13 cellular contexts compared by ENCODE assay signal in the genomic region with DNA sequence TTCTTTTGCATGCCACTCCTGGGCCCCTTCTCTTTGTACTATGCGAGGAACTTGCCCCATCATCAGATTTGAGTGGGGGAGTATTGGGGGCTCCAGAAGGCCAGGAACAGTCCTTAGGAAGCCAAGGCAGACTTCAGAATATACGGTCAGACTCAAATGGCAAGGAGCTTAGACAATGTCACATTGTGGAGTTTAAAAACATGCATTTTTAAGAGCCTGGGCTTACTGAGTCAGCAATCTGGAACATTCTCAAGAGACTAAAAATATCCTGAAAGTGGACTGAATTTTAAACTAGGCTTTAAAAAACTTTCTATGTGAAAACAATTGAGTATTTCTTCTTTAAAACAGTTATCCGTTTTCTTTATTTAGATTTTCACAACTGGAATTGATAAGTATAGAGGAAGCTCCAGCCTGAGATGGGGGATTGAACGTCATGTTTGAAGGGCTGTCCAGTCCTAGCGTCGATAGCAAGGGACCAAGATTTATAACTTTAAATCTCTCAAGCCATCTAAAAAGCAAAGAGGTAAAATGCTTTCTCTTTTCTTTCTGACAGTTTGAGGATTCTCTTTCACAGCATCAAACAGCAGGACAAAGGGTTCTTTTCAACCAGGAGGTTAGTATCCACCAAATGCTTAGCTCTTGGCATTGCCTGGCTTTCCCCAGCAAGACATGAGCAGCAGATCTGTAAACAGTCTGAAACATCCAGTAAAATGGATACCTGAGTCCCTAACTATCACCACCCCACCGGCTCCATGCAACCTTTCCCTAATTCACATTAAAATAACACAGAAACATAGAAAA. TPM values are rescaled to one million over a fixed set of nuclear protein-coding genes. Genes with fewer than 3 reads are reported as not detected.
A peak's percentile ranks its signal among the peaks of the same experiment; 100 is the strongest.
DNase-seq lines count a peak whose midpoint lies in the region; ATAC-seq and TF ChIP-seq lines count a peak whose summit lies in the region.
"Had no signal": no experiment of that assay in that cellular context is flagged by ENCODE, and none has a peak within 500 bp of the region (broad histone marks: within the 10 kb centered on the region; RNA-seq: fewer than 3 reads in every experiment).

No MANE protein-coding gene starts in this region.

- H3K36me3 ChIP-seq in Peyer's patch (peaks cover 0 to 6% (median 0%) of the 10 kb centered on the region in 3 donors), esophagus muscularis mucosa (peaks cover 0 to 12% (median 6%) of the 10 kb centered on the region in 4 donors), muscle layer of colon (ENCODE audit: insufficient read depth, low read length) (peaks cover 12% of the 10 kb centered on the region), OCI-LY7 (ENCODE audit: insufficient read depth, low read length) (no peaks in the 10 kb centered on the region)
- H3K36me3 ChIP-seq in CD8-positive, alpha-beta T cell (ENCODE audit: insufficient read depth, low read length) = peaks cover 6% of the 10 kb centered on the region

- intact Hi-C loops in esophagus muscularis mucosa (cut with DNase I) = no loop called here
- intact Hi-C loops in OCI-LY7 (cut with micrococcal nuclease; ENCODE audit: unreplicated experiment) = no loop called here
- intact Hi-C loops in CD8-positive, alpha-beta T cell (cut with DNase I, micrococcal nuclease) = no loop called here

- ATAC-seq in HG03342 (IDR thresholded peaks at IDR 0.05; ENCODE audit: unreplicated experiment) = no peak
- ATAC-seq in activated T-cell treated with anti-CD3 and anti-CD28 coated beads, Interleukin-2, amount 50 U/mL, for 4 hours = no peak
- no peak for ATAC-seq in CD8-positive, alpha-beta T cell

- H3K4me3 ChIP-seq in Peyer's patch (no peak overlapping the region), esophagus muscularis mucosa (no peak overlapping the region), muscle layer of colon (ENCODE audit: low read depth in 1 of 2, low read length in 2 of 2) (no peak overlapping the region), OCI-LY7 (ENCODE audit: low read depth, low read length, poor library complexity, severe bottlenecking) (no peak overlapping the region)
- H3K4me3 ChIP-seq in CD8-positive, alpha-beta T cell (ENCODE audit: low read depth, low read length) = no peak overlapping the region

- H3K4me2 ChIP-seq in OCI-LY7 (ENCODE audit: low read length) = no peak overlapping the region

- WGBS in esophagus muscularis mucosa = 60% methylated on average over 7 of the region's 7 CpGs

- H3K9me3 ChIP-seq in Peyer's patch (no peaks in the 10 kb centered on the region), esophagus muscularis mucosa (no peaks in the 10 kb centered on the region), muscle layer of colon (ENCODE audit: low read length) (no peaks in the 10 kb centered on the region), OCI-LY7 (ENCODE audit: low read length) (no peaks in the 10 kb centered on the region)
- H3K9me3 ChIP-seq in CD8-positive, alpha-beta T cell (ENCODE audit: low read length) = no peaks in the 10 kb centered on the region

- peaks cover 41% of the 10 kb centered on the region for H3K36me3 Mint-ChIP-seq in activated T-cell treated with anti-CD3 and anti-CD28 coated beads, Interleukin-2, amount 50 U/mL, for 4 hours (ENCODE audit: insufficient read depth)
- H3K36me3 Mint-ChIP-seq in CD8-positive, alpha-beta T cell = peaks cover 48% of the 10 kb centered on the region

- TF ChIP-seq POLR2A in Peyer's patch (IDR thresholded peaks at IDR 0.05) = no peak
- no peak for TF ChIP-seq POLR2A in esophagus muscularis mucosa (IDR thresholded peaks at IDR 0.05; ENCODE audit: low read depth)

- peaks cover 0 to 8% (median 0%) of the 10 kb centered on the region in 4 donors for H3K4me1 ChIP-seq in Peyer's patch
- peaks cover 7 to 38% (median 33%) of the 10 kb centered on the region in 4 donors for H3K4me1 ChIP-seq in esophagus muscularis mucosa
- peaks cover 18% of the 10 kb centered on the region for H3K4me1 ChIP-seq in muscle layer of colon (ENCODE audit: insufficient read depth, low read length)
- no peaks in the 10 kb centered on the region for H3K4me1 ChIP-seq in OCI-LY7 (ENCODE audit: insufficient read depth, low read length, poor library complexity, severe bottlenecking)
- H3K4me1 ChIP-seq in CD8-positive, alpha-beta T cell (ENCODE audit: insufficient read depth, low read length) = no peaks in the 10 kb centered on the region

- H3K9me2 ChIP-seq in OCI-LY7 (ENCODE audit: insufficient read depth, low read length) = no peaks in the 10 kb centered on the region

- no peaks in the 10 kb centered on the region for H3K4me1 Mint-ChIP-seq in activated T-cell treated with anti-CD3 and anti-CD28 coated beads, Interleukin-2, amount 50 U/mL, for 4 hours (ENCODE audit: low read depth)
- no peaks in the 10 kb centered on the region for H3K4me1 Mint-ChIP-seq in CD8-positive, alpha-beta T cell (ENCODE audit: low read depth)

- H3K27ac ChIP-seq in Peyer's patch = peak overlapping the region in 3 of 4 donors; percentile 18 to 57 (median 25)
- H3K27ac ChIP-seq in esophagus muscularis mucosa (replicated peaks in 1 of 4) = peak overlapping the region; percentile 42 to 74 (median 58)
- peak overlapping the region; percentile 4 for H3K27ac ChIP-seq in muscle layer of colon (ENCODE audit: low read depth, low read length)
- peak overlapping the region; percentile 98 for H3K27ac ChIP-seq in temporal lobe (ENCODE audit: low read depth, low read length)
- H3K27ac ChIP-seq in OCI-LY7 (ENCODE audit: low read depth, low read length, poor library complexity, severe bottlenecking) = no peak overlapping the region
- no peak overlapping the region for H3K27ac ChIP-seq in CD8-positive, alpha-beta T cell (ENCODE audit: low read depth, low read length)

- no peaks in the 10 kb centered on the region for H3K27me3 ChIP-seq in Peyer's patch
- no peaks in the 10 kb centered on the region for H3K27me3 ChIP-seq in esophagus muscularis mucosa
- H3K27me3 ChIP-seq in muscle layer of colon (ENCODE audit: control insufficient read depth in 1 of 2, insufficient read depth in 2 of 2, low read length in 2 of 2) = no peaks in the 10 kb centered on the region
- no peaks in the 10 kb centered on the region for H3K27me3 ChIP-seq in CD8-positive, alpha-beta T cell (ENCODE audit: insufficient read depth, low read length)

- no peak for DNase-seq in Peyer's patch
- no peak for DNase-seq in esophagus muscularis mucosa (ENCODE audit: extremely low spot score)
- no peak for DNase-seq in OCI-LY7 (ENCODE audit: low spot score)
- DNase-seq in activated T-cell treated with anti-CD3 and anti-CD28 coated beads, Interleukin-2, amount 50 U/mL, for 4 hours = no peak
- DNase-seq in CD8-positive, alpha-beta T cell = no peak
- DNase-seq: activated CD4-positive, alpha-beta T cell treated with anti-CD3 and anti-CD28 coated beads, Interleukin-2, amount 50 U/mL, for 4 hours; activated naive CD4-positive, alpha-beta T cell; CD4-positive, CD25-positive, alpha-beta regulatory T cell; OCI-M1 had no signal

- TF ChIP-seq CTCF in Peyer's patch (IDR thresholded peaks at IDR 0.05) (no peak), esophagus muscularis mucosa (IDR thresholded peaks at IDR 0.05) (no peak), OCI-LY7 (conservative IDR thresholded peaks at IDR 0.05; ENCODE audit: low read length) (no peak)
- no peak for TF ChIP-seq CTCF in CD8-positive, alpha-beta T cell (IDR thresholded peaks at IDR 0.05)

- BruUV-seq in OCI-LY7 (replicated peaks; lab: Mats Ljungman, UMichigan) = no TSS peak

- no peaks in the 10 kb centered on the region for H3K79me2 ChIP-seq in OCI-LY7 (ENCODE audit: insufficient read depth, low read depth, low read length)

- H3K9ac ChIP-seq in muscle layer of colon (ENCODE audit: low read length) = no peak overlapping the region

- no peak overlapping the region for H3K4me3 Mint-ChIP-seq in activated T-cell treated with anti-CD3 and anti-CD28 coated beads, Interleukin-2, amount 50 U/mL, for 4 hours
- no peak overlapping the region for H3K4me3 Mint-ChIP-seq in CD8-positive, alpha-beta T cell
- H3K4me3 Mint-ChIP-seq: CD4-positive, CD25-positive, alpha-beta regulatory T cell; T-helper 1 cell treated with Interleukin-12 subunit alpha and Interleukin-12 subunit beta and Interleukin-4 antibody, amounts not matched to agents 30 μg/mL and 1 μg/mL, for 36 hours had no signal

- CTCF ChIA-PET in OCI-LY7 (lab: Charles Lee; ENCODE audit: unreplicated experiment) = no interaction called here
- CTCF ChIA-PET in CD8-positive, alpha-beta T cell (lab: Charles Lee) = interaction anchor here (1.0 kb wide), 1 partner anchor 11 kb away, joined by 3 read pairs; no protein-coding TSS in a partner anchor

- H3K9me3 Mint-ChIP-seq in activated T-cell treated with anti-CD3 and anti-CD28 coated beads, Interleukin-2, amount 50 U/mL, for 4 hours = no peaks in the 10 kb centered on the region
- no peaks in the 10 kb centered on the region for H3K9me3 Mint-ChIP-seq in CD8-positive, alpha-beta T cell
- H3K9me3 Mint-ChIP-seq: CD4-positive, CD25-positive, alpha-beta regulatory T cell; T-helper 1 cell treated with Interleukin-12 subunit alpha and Interleukin-12 subunit beta and Interleukin-4 antibody, amounts not matched to agents 30 μg/mL and 1 μg/mL, for 36 hours had no signal

- no peak overlapping the region for H2AFZ ChIP-seq in OCI-LY7 (ENCODE audit: low read length)

- no peaks in the 10 kb centered on the region for H4K20me1 ChIP-seq in OCI-LY7 (ENCODE audit: insufficient read depth, low read length)

- no peak for TF ChIP-seq EP300 in esophagus muscularis mucosa (IDR thresholded peaks at IDR 0.05)

- H3K27ac Mint-ChIP-seq in CD8-positive, alpha-beta T cell = no peak overlapping the region
- H3K27ac Mint-ChIP-seq: T-helper 1 cell treated with Interleukin-12 subunit alpha and Interleukin-12 subunit beta and Interleukin-4 antibody, amounts not matched to agents 30 μg/mL and 1 μg/mL, for 36 hours had no signal

- H3K27me3 Mint-ChIP-seq in activated T-cell treated with anti-CD3 and anti-CD28 coated beads, Interleukin-2, amount 50 U/mL, for 4 hours (ENCODE audit: low read depth) = no peaks in the 10 kb centered on the region
- no peaks in the 10 kb centered on the region for H3K27me3 Mint-ChIP-seq in CD8-positive, alpha-beta T cell (ENCODE audit: low read depth)
- H3K27me3 Mint-ChIP-seq: CD4-positive, CD25-positive, alpha-beta regulatory T cell had no signal

- POLR2A ChIA-PET in OCI-LY7 (lab: Charles Lee) = no interaction called here
- POLR2A ChIA-PET in CD8-positive, alpha-beta T cell (lab: Charles Lee) = no interaction called here

RNA-seq across cellular contexts. Expression of gene CDRT4, which starts 45.8 kb away (rescaled TPM):
- total RNA-seq in Peyer's patch (10 to 100 TPM in 3 of 4 donors, not detected in 1; 17.9 to 28.5 (median 26.4) TPM), esophagus muscularis mucosa (1 to 10 TPM; 1.6 to 6.6 (median 3.4) TPM), temporal lobe (7.1 TPM), OCI-LY7 (2022) (6.2 and 7.1 TPM in 2 replicates)
- total RNA-seq in OCI-LY7 (2014; rRNA removed; shearing (Covaris generic)) = 0.31 and 1.7 TPM in 2 replicates
- total RNA-seq in activated T-cell treated with anti-CD3 and anti-CD28 coated beads, Interleukin-2, amount 50 U/mL, for 4 hours = 1 to 10 TPM in 1 of 3 donors, under 1 TPM in 2; 0.54 to 1.1 (median 0.63) TPM
- 1 to 10 TPM; 1.1 to 1.3 TPM for total RNA-seq in CD8-positive, alpha-beta T cell

RNA-seq across cellular contexts. Expression of gene TVP23C, which starts 50.0 kb away (rescaled TPM):
- total RNA-seq in Peyer's patch (10 to 100 TPM; 17.3 to 53.2 (median 31.0) TPM), esophagus muscularis mucosa (10 to 100 TPM in 1 of 4 donors, 1 to 10 TPM in 3; 4.3 to 19.9 (median 6.1) TPM), temporal lobe (25.3 TPM), OCI-LY7 (2022) (17.9 and 20.3 TPM in 2 replicates)
- 6.5 and 8.4 TPM in 2 replicates for total RNA-seq in OCI-LY7 (2014; rRNA removed; shearing (Covaris generic))
- total RNA-seq in activated T-cell treated with anti-CD3 and anti-CD28 coated beads, Interleukin-2, amount 50 U/mL, for 4 hours = 1 to 10 TPM; 2.6 to 4.6 (median 3.7) TPM
- 10 to 100 TPM; 11.7 to 18.6 TPM for total RNA-seq in CD8-positive, alpha-beta T cell

Comparison
In these comparisons a context has a peak if more than half of its experiments do, and no peak if none do; other contexts are left out.
1. H3K27ac ChIP-seq: peak in Peyer's patch (3 of 4), esophagus muscularis mucosa (4 of 4), muscle layer of colon (single experiment) and temporal lobe (single experiment); none in OCI-LY7 (single experiment) and CD8-positive, alpha-beta T cell (single experiment).